In genomic region chr7:107563072-107563760, GRCh38 we compare ENCODE assay signal across 8 cellular contexts. TPM values are rescaled to one million over a fixed set of nuclear protein-coding genes. Genes with fewer than 3 reads are reported as not detected.
DNase-seq lines count a peak whose midpoint lies in the region; ATAC-seq and TF ChIP-seq lines count a peak whose summit lies in the region.

No MANE protein-coding gene starts in this region.

- H3K27ac Mint-ChIP-seq in naive thymus-derived CD4-positive, alpha-beta T cell: peak overlapping the region; percentile 87 to 97 (median 93)

- peak overlapping the region; percentile 76 to 99 (median 91) for H3K4me3 Mint-ChIP-seq in naive thymus-derived CD4-positive, alpha-beta T cell

- H3K9me3 Mint-ChIP-seq in naive thymus-derived CD4-positive, alpha-beta T cell: peaks cover 0 to 1% (median 0%) of the 10 kb centered on the region in 11 donors

- TF ChIP-seq CTCF in epithelial cell of proximal tubule (conservative IDR thresholded peaks at IDR 0.05; ENCODE audit: low read depth, low read length): no peak

- peaks cover 11% of the 10 kb centered on the region for H3K4me1 ChIP-seq in SJCRH30
- H3K4me1 ChIP-seq in naive thymus-derived CD4-positive, alpha-beta T cell (ENCODE audit: control insufficient read depth in 2 of 2, insufficient read depth in 2 of 2, low read length in 2 of 2): peaks cover 41 to 50% of the 10 kb centered on the region in 2 donors

- peaks cover 41 to 74% (median 63%) of the 10 kb centered on the region in 7 donors for H3K4me1 Mint-ChIP-seq in naive thymus-derived CD4-positive, alpha-beta T cell

- POLR2A ChIA-PET in naive thymus-derived CD4-positive, alpha-beta T cell (lab: Charles Lee): interaction anchor here (0.6 to 2.4 kb wide), 11 partner anchors 17 to 395 kb away, joined by 3 to 17 read pairs (median 4); partner anchors contain the start of genes BCAP29, CBLL1, DLD and HBP1

- H3K36me3 Mint-ChIP-seq in naive thymus-derived CD4-positive, alpha-beta T cell: peaks cover 0 to 9% (median 8%) of the 10 kb centered on the region in 5 donors

- DNase-seq in Caki2 (ENCODE audit: low read depth): peak; percentile 73
- no peak for DNase-seq in SJCRH30
- no peak for DNase-seq in epithelial cell of proximal tubule (ENCODE audit: low read depth)
- peak in 1 of 9 donors; percentile 16 for DNase-seq in naive thymus-derived CD4-positive, alpha-beta T cell
- no peak for DNase-seq in NCI-H226
- no peak for DNase-seq in stimulated activated CD4-positive, alpha-beta T cell treated with anti-CD3 and anti-CD28 coated beads, Interleukin-4, amount 100 ng/mL, for 4 hours

- in situ Hi-C loops in Caki2 (cut with HindIII; ENCODE audit: low pct_unique_long_range_greater_than_20kb, low sequenced_read_pairs): no loop called here

- intact Hi-C loops in naive thymus-derived CD4-positive, alpha-beta T cell (cut with micrococcal nuclease): loop anchor here (1.0 to 5.0 kb wide), 15 partner anchors 17 to 964 kb away; partner anchors contain the start of genes DLD (in 2 of the 2), PNPLA8 (in 2 of the 2), BCAP29 (in 1 of the 2) and CCDC71L (in 1 of the 2)

- no peaks in the 10 kb centered on the region for H3K27me3 Mint-ChIP-seq in naive thymus-derived CD4-positive, alpha-beta T cell

- H3K4me3 ChIP-seq in SJCRH30: peak overlapping the region; percentile 88
- H3K4me3 ChIP-seq in epithelial cell of proximal tubule (ENCODE audit: low read depth, low read length): peak overlapping the region; percentile 76
- peak overlapping the region; percentile 86 for H3K4me3 ChIP-seq in naive thymus-derived CD4-positive, alpha-beta T cell (ENCODE audit: low read length)

- peak overlapping the region; percentile 75 for H3K27ac ChIP-seq in SJCRH30
- H3K27ac ChIP-seq in naive thymus-derived CD4-positive, alpha-beta T cell (ENCODE audit: low read depth, low read length): peak overlapping the region; percentile 98

- peak; percentile 45 for ATAC-seq in GM19463 (IDR thresholded peaks at IDR 0.05; ENCODE audit: unreplicated experiment)
- ATAC-seq in HG03457 (IDR thresholded peaks at IDR 0.05; ENCODE audit: unreplicated experiment): peak; percentile 50
- peak; percentile 52 for ATAC-seq in naive thymus-derived CD4-positive, alpha-beta T cell

- CTCF ChIA-PET in naive thymus-derived CD4-positive, alpha-beta T cell (lab: Charles Lee): interaction anchor here (0.6 to 1.2 kb wide), 2 partner anchors 180 to 658 kb away, joined by 4 to 5 read pairs; no protein-coding TSS in a partner anchor

- no peaks in the 10 kb centered on the region for H3K27me3 ChIP-seq in SJCRH30
- H3K27me3 ChIP-seq in naive thymus-derived CD4-positive, alpha-beta T cell (ENCODE audit: control insufficient read depth in 2 of 2, insufficient read depth in 2 of 2, low read length in 2 of 2): no peaks in the 10 kb centered on the region

- H3K9me3 ChIP-seq in SJCRH30 (replicated peaks): no peaks in the 10 kb centered on the region
- H3K9me3 ChIP-seq in naive thymus-derived CD4-positive, alpha-beta T cell (ENCODE audit: control insufficient read depth in 2 of 3, low read length in 3 of 3): no peaks in the 10 kb centered on the region

- H3K36me3 ChIP-seq in SJCRH30: no peaks in the 10 kb centered on the region; the same call in 1 of the 2 replicates
- H3K36me3 ChIP-seq in naive thymus-derived CD4-positive, alpha-beta T cell (ENCODE audit: control insufficient read depth in 2 of 3, insufficient read depth in 3 of 3, low read length in 3 of 3): no peaks in the 10 kb centered on the region

RNA-seq across cellular contexts. Expression of gene COG5, which starts 0.5 kb away (rescaled TPM):
- 38.5 and 43.3 TPM in 2 replicates for total RNA-seq in Caki2 (2014; rRNA removed; shearing (Covaris generic); ENCODE audit: low replicate concordance)
- total RNA-seq in SJCRH30 (2014; rRNA removed; shearing (Covaris generic)): 33.6 and 41.1 TPM in 2 replicates
- total RNA-seq in epithelial cell of proximal tubule: 23.1 and 31.4 TPM in 2 replicates
- 10 to 100 TPM; 38.3 to 77.0 (median 60.7) TPM for total RNA-seq in naive thymus-derived CD4-positive, alpha-beta T cell
- polyA plus RNA-seq in naive thymus-derived CD4-positive, alpha-beta T cell: 10 to 100 TPM; 24.7 to 39.6 TPM

RNA-seq across cellular contexts. Expression of gene DUS4L, which starts 0.6 kb away (rescaled TPM):
- 13.1 and 26.4 TPM in 2 replicates for total RNA-seq in Caki2 (2014; rRNA removed; shearing (Covaris generic); ENCODE audit: low replicate concordance)
- total RNA-seq in SJCRH30 (2014; rRNA removed; shearing (Covaris generic)): 12.5 and 16.0 TPM in 2 replicates
- total RNA-seq in epithelial cell of proximal tubule: 10.5 and 14.2 TPM in 2 replicates
- 10 to 100 TPM; 10.0 to 14.1 (median 11.2) TPM for total RNA-seq in naive thymus-derived CD4-positive, alpha-beta T cell
- 1 to 10 TPM; 7.5 to 7.9 TPM for polyA plus RNA-seq in naive thymus-derived CD4-positive, alpha-beta T cell

RNA-seq across cellular contexts. Expression of gene BCAP29, which starts 16.8 kb away (rescaled TPM):
- total RNA-seq in Caki2 (2014; rRNA removed; shearing (Covaris generic); ENCODE audit: low replicate concordance): 16.7 and 29.8 TPM in 2 replicates
- 66.8 and 71.3 TPM in 2 replicates for total RNA-seq in SJCRH30 (2014; rRNA removed; shearing (Covaris generic))
- 53.9 and 73.5 TPM in 2 replicates for total RNA-seq in epithelial cell of proximal tubule
- 10 to 100 TPM; 10.5 to 38.7 (median 14.4) TPM for total RNA-seq in naive thymus-derived CD4-positive, alpha-beta T cell
- polyA plus RNA-seq in naive thymus-derived CD4-positive, alpha-beta T cell: 10 to 100 TPM; 32.5 to 35.4 TPM
